In genomic region chr1:24694380-24694843, GRCh38 we compare ENCODE assay signal across 9 cellular contexts. TPM values are rescaled to one million over a fixed set of nuclear protein-coding genes. Genes with fewer than 3 reads are reported as not detected.
DNase-seq lines count a peak whose midpoint lies in the region; ATAC-seq and TF ChIP-seq lines count a peak whose summit lies in the region.
"Had no signal": no experiment of that assay in that cellular context is flagged by ENCODE, and none has a peak within 500 bp of the region (broad histone marks: within the 10 kb centered on the region; RNA-seq: fewer than 3 reads in every experiment).

No MANE protein-coding gene starts in this region.

- no peak for DNase-seq in activated T-cell treated with anti-CD3 and anti-CD28 coated beads, Interleukin-2, amount 50 U/mL, for 72 hours
- no peak for DNase-seq in activated T-cell treated with anti-CD3 and anti-CD28 coated beads, Interleukin-2, amount 50 U/mL, for 1 hour
- DNase-seq in NCI-H524 treated with DMSO at 0.1 percent for 48 hours (lab: John Stamatoyannopoulos, UW) (peak; percentile 86), Right ventricle myocardium inferior (ENCODE audit: missing footprints) (peak; percentile 72), uterus (no peak), dermis blood vessel endothelial cell (no peak)
- DNase-seq: CD4-positive, CD25-positive, alpha-beta regulatory T cell had no signal

- H3K27me3 Mint-ChIP-seq in activated T-cell treated with anti-CD3 and anti-CD28 coated beads, Interleukin-2, amount 50 U/mL, for 72 hours (ENCODE audit: low read depth): peaks cover 9% of the 10 kb centered on the region

- H3K36me3 ChIP-seq in uterus: no peaks in the 10 kb centered on the region

- no peaks in the 10 kb centered on the region for H3K4me1 Mint-ChIP-seq in activated T-cell treated with anti-CD3 and anti-CD28 coated beads, Interleukin-2, amount 50 U/mL, for 72 hours (ENCODE audit: low read depth)

- no peaks in the 10 kb centered on the region for H3K9me3 ChIP-seq in uterus

- ATAC-seq in activated T-cell treated with anti-CD3 and anti-CD28 coated beads, Interleukin-2, amount 50 U/mL, for 72 hours (replicated peaks in 1 of 2): peak in 1 of 2 donors; percentile 23
- ATAC-seq in Right ventricle myocardium inferior: peak; percentile 93
- ATAC-seq in HG02973 (IDR thresholded peaks at IDR 0.05; ENCODE audit: unreplicated experiment): no peak
- ATAC-seq in GM18520 (IDR thresholded peaks at IDR 0.05; ENCODE audit: unreplicated experiment): no peak

- no peak for TF ChIP-seq CTCF in uterus (IDR thresholded peaks at IDR 0.05)

- H3K4me3 Mint-ChIP-seq in activated T-cell treated with anti-CD3 and anti-CD28 coated beads, Interleukin-2, amount 50 U/mL, for 72 hours: no peak overlapping the region

- H3K27me3 ChIP-seq in uterus: no peaks in the 10 kb centered on the region

- intact Hi-C loops in Right ventricle myocardium inferior (cut with DNase I) (loop anchor here (1.0 kb wide), 1 partner anchor 51 kb away; the partner anchor contains the start of gene CLIC4), uterus (cut with DNase I; ENCODE audit: low total_unique reads) (no loop called here)

- no peaks in the 10 kb centered on the region for H3K36me3 Mint-ChIP-seq in activated T-cell treated with anti-CD3 and anti-CD28 coated beads, Interleukin-2, amount 50 U/mL, for 72 hours (ENCODE audit: insufficient read depth in 2 of 2)
- H3K36me3 Mint-ChIP-seq: CD4-positive, CD25-positive, alpha-beta regulatory T cell had no signal

- peaks cover 0 to 9% of the 10 kb centered on the region in 2 donors for H3K4me1 ChIP-seq in uterus

- TF ChIP-seq POLR2A in uterus (IDR thresholded peaks at IDR 0.05): no peak

- H3K27ac Mint-ChIP-seq in activated T-cell treated with anti-CD3 and anti-CD28 coated beads, Interleukin-2, amount 50 U/mL, for 72 hours: peak overlapping the region; percentile 3

- no peak overlapping the region for H3K4me3 ChIP-seq in uterus

- peak overlapping the region; percentile 29 to 42 for H3K27ac ChIP-seq in uterus

- no peaks in the 10 kb centered on the region for H3K9me3 Mint-ChIP-seq in activated T-cell treated with anti-CD3 and anti-CD28 coated beads, Interleukin-2, amount 50 U/mL, for 72 hours
- H3K9me3 Mint-ChIP-seq: CD4-positive, CD25-positive, alpha-beta regulatory T cell had no signal

RNA-seq across cellular contexts. Expression of gene CLIC4, which starts 50.8 kb away (rescaled TPM):
- total RNA-seq in activated T-cell treated with anti-CD3 and anti-CD28 coated beads, Interleukin-2, amount 50 U/mL, for 72 hours: 10 to 100 TPM; 59.7 to 68.2 TPM
- 406 TPM for total RNA-seq in Right ventricle myocardium inferior
- 100 to 1,000 TPM; 294 to 434 (median 374) TPM for total RNA-seq in uterus
- 262 and 338 TPM in 2 replicates for total RNA-seq in dermis blood vessel endothelial cell

RNA-seq across cellular contexts. Expression of gene SRRM1, which starts 51.3 kb away (rescaled TPM):
- 100 to 1,000 TPM; 187 to 223 TPM for total RNA-seq in activated T-cell treated with anti-CD3 and anti-CD28 coated beads, Interleukin-2, amount 50 U/mL, for 72 hours
- total RNA-seq in Right ventricle myocardium inferior (58.8 TPM), uterus (100 to 1,000 TPM in 2 of 4 donors, 10 to 100 TPM in 2; 92.6 to 177 (median 129) TPM), dermis blood vessel endothelial cell (26.9 and 31.1 TPM in 2 replicates)

Comparison
In these comparisons a context has a peak if more than half of its experiments do, and no peak if none do; other contexts are left out.
1. DNase-seq: peak in NCI-H524 treated with DMSO at 0.1 percent for 48 hours (single experiment) and Right ventricle myocardium inferior (single experiment); none in activated T-cell treated with anti-CD3 and anti-CD28 coated beads, Interleukin-2, amount 50 U/mL, for 72 hours (0 of 2), activated T-cell treated with anti-CD3 and anti-CD28 coated beads, Interleukin-2, amount 50 U/mL, for 1 hour (single experiment), uterus (0 of 2) and dermis blood vessel endothelial cell (single experiment).